16 cellular contexts compared by ENCODE assay signal in the genomic region with DNA sequence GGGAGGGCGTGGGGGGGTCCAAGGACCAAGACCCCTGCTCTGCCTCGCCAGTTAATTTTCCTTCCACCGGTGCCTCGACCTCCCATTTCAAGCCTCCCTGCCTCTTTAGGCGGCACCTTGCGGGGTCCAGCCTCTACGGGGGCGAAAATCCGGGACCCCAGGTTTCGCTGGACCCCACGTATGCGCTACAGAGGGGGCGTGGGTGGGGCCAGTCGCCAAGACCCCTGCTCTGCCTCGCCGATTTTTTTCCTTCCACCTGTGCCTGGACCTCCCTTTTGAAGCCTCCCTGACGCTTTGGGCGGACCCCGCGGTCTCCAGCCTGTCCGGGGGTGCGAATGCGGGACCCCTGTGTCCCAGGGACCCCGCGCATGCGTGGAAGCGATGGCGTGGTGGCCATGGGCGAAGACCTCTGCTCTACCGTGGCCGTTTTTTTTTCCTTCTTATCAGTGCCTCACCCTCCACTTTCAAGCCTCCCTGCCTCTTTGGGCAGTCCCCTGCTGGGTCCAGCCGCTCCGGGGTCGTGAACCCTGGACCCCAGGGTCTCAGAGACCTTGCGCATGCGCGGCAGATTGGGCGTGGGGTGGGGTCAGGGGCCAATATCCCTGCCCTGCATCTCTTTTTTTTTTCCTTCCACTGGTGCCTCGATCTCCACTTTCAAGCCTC.
"Had no signal": no experiment of that assay in that cellular context is flagged by ENCODE, and none has a peak within 500 bp of the region (broad histone marks: within the 10 kb centered on the region; RNA-seq: fewer than 3 reads in every experiment).

No MANE protein-coding gene starts in this region.

- H3K27me3 Mint-ChIP-seq: activated CD4-positive, alpha-beta T cell treated with anti-CD3 and anti-CD28 coated beads, Interleukin-2, amount 10 ng/mL, durations not matched to agents 24 days and 14 days; activated naive CD8-positive, alpha-beta T cell treated with anti-CD3 and anti-CD28 coated beads, Interleukin-2, amount 10 ng/mL, durations not matched to agents 7 days and 5 days; activated T-cell treated with anti-CD3 and anti-CD28 coated beads, Interleukin-2, amount 50 U/mL, for 24 hours; effector memory CD8-positive, alpha-beta T cell; memory B cell had no signal

- H3K4me1 ChIP-seq: thyroid gland had no signal

- H3K27ac ChIP-seq: hepatocyte, thyroid gland had no signal

- H3K79me2 ChIP-seq: hepatocyte had no signal

- ATAC-seq: activated CD8-positive, alpha-beta T cell treated with anti-CD3 and anti-CD28 coated beads, Interleukin-2, amount 10 ng/mL, durations not matched to agents 7 days and 5 days; effector memory CD8-positive, alpha-beta T cell had no signal

- H3K36me3 ChIP-seq: thyroid gland had no signal

- H3K27me3 ChIP-seq: hepatocyte, thyroid gland had no signal

- DNase-seq: activated CD4-positive, alpha-beta T cell treated with anti-CD3 and anti-CD28 coated beads, Interleukin-2, amount 10 ng/mL, durations not matched to agents 24 days and 14 days; activated CD4-positive, CD25-positive, alpha-beta regulatory T cell; activated CD8-positive, alpha-beta T cell treated with anti-CD3 and anti-CD28 coated beads, Interleukin-2, amount 10 ng/mL, durations not matched to agents 7 days and 5 days; activated naive CD4-positive, alpha-beta T cell treated with Interleukin-2 at 50 U/mL for 16 hours; activated naive CD8-positive, alpha-beta T cell treated with anti-CD3 and anti-CD28 coated beads, Interleukin-2, amount 10 ng/mL, durations not matched to agents 7 days and 5 days; activated T-cell treated with anti-CD3 and anti-CD28 coated beads, Interleukin-2, amount 50 U/mL, for 24 hours; amygdala; caudate nucleus; effector memory CD8-positive, alpha-beta T cell; occipital lobe; posterior cingulate gyrus; stimulated activated naive CD4-positive, alpha-beta T cell; thyroid gland had no signal

- H3K4me2 ChIP-seq: hepatocyte had no signal

- H3K4me1 Mint-ChIP-seq: activated CD4-positive, alpha-beta T cell treated with anti-CD3 and anti-CD28 coated beads, Interleukin-2, amount 10 ng/mL, durations not matched to agents 24 days and 14 days; activated naive CD8-positive, alpha-beta T cell treated with anti-CD3 and anti-CD28 coated beads, Interleukin-2, amount 10 ng/mL, durations not matched to agents 7 days and 5 days; memory B cell had no signal

- H3K9me3 ChIP-seq: thyroid gland had no signal

- H3K4me3 Mint-ChIP-seq: activated CD4-positive, alpha-beta T cell treated with anti-CD3 and anti-CD28 coated beads, Interleukin-2, amount 10 ng/mL, durations not matched to agents 24 days and 14 days; activated CD8-positive, alpha-beta T cell treated with anti-CD3 and anti-CD28 coated beads, Interleukin-2, amount 10 ng/mL, durations not matched to agents 7 days and 5 days; activated naive CD8-positive, alpha-beta T cell treated with anti-CD3 and anti-CD28 coated beads, Interleukin-2, amount 10 ng/mL, durations not matched to agents 7 days and 5 days; activated T-cell treated with anti-CD3 and anti-CD28 coated beads, Interleukin-2, amount 50 U/mL, for 24 hours; effector memory CD8-positive, alpha-beta T cell; memory B cell had no signal

- H3K27ac Mint-ChIP-seq: activated CD4-positive, alpha-beta T cell treated with anti-CD3 and anti-CD28 coated beads, Interleukin-2, amount 10 ng/mL, durations not matched to agents 24 days and 14 days; activated CD8-positive, alpha-beta T cell treated with anti-CD3 and anti-CD28 coated beads, Interleukin-2, amount 10 ng/mL, durations not matched to agents 7 days and 5 days; activated naive CD8-positive, alpha-beta T cell treated with anti-CD3 and anti-CD28 coated beads, Interleukin-2, amount 10 ng/mL, durations not matched to agents 7 days and 5 days; activated T-cell treated with anti-CD3 and anti-CD28 coated beads, Interleukin-2, amount 50 U/mL, for 24 hours; activated T-helper 2 cell treated with anti-CD3 and anti-CD28 coated beads, Interferon-gamma antibody, Interleukin-2, Interleukin-4, amounts not matched to agents 10 μg/mL and 5 μg/mL and 100 μg/mL, durations not matched to agents 14 hours and 24 hours and 36 hours; effector memory CD8-positive, alpha-beta T cell; memory B cell had no signal

- H2AFZ ChIP-seq: hepatocyte had no signal

- H3K4me3 ChIP-seq: hepatocyte, thyroid gland had no signal

- H3K9me3 Mint-ChIP-seq: activated CD4-positive, alpha-beta T cell treated with anti-CD3 and anti-CD28 coated beads, Interleukin-2, amount 10 ng/mL, durations not matched to agents 24 days and 14 days; activated naive CD8-positive, alpha-beta T cell treated with anti-CD3 and anti-CD28 coated beads, Interleukin-2, amount 10 ng/mL, durations not matched to agents 7 days and 5 days; memory B cell had no signal

- H3K36me3 Mint-ChIP-seq: activated naive CD8-positive, alpha-beta T cell treated with anti-CD3 and anti-CD28 coated beads, Interleukin-2, amount 10 ng/mL, durations not matched to agents 7 days and 5 days had no signal
